20 cellular contexts compared by ENCODE assay signal in the genomic region with DNA sequence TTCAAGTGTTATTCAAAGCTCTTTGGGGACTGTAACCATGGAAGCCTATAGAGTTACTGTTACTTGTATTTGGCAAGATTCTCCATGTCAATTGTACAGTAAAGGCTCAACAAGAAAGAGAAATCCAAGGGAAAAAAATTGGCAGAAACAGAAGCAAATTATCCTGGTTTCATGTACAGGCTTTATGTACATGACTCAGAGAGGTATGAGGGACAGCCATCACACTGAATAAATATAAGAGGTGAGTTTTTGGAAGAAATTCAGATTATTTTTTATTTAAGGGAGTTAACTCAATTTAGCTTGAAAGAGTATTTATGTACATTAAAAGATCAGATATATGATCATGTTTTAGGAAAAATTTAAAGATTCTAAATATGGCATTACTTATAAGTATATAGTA.
"Had no signal": no experiment of that assay in that cellular context is flagged by ENCODE, and none has a peak within 500 bp of the region (broad histone marks: within the 10 kb centered on the region; RNA-seq: fewer than 3 reads in every experiment).

No MANE protein-coding gene starts in this region.

- H3K4me3 ChIP-seq: body of pancreas, left lung, ovary, psoas muscle, spleen, testis, upper lobe of left lung had no signal

- H3K27ac ChIP-seq: body of pancreas, left lung, ovary, psoas muscle, spleen, testis, upper lobe of left lung had no signal

- H3K36me3 ChIP-seq: left lung, ovary, spleen, upper lobe of left lung had no signal

- H3K9me3 ChIP-seq: body of pancreas, left lung, ovary, psoas muscle, testis, upper lobe of left lung had no signal

- H3K4me1 ChIP-seq: body of pancreas, left lung, psoas muscle, spleen, testis, upper lobe of left lung had no signal

- DNase-seq: activated CD4-positive, alpha-beta memory T cell treated with anti-CD3 and anti-CD28 coated beads, Interleukin-2, amount 10 ng/mL, durations not matched to agents 7 days and 5 days; activated CD4-positive, alpha-beta T cell treated with anti-CD3 and anti-CD28 coated beads for 48 hours; activated CD4-positive, CD25-positive, alpha-beta regulatory T cell; activated CD8-positive, alpha-beta memory T cell treated with anti-CD3 and anti-CD28 coated beads, Interleukin-2, amount 10 ng/mL, durations not matched to agents 7 days and 5 days; activated naive CD4-positive, alpha-beta T cell treated with anti-CD3 and anti-CD28 coated beads for 36 hours; activated T-cell treated with anti-CD3 and anti-CD28 coated beads, Interleukin-2, amount 50 U/mL, for 1 hour; body of pancreas; cortex of kidney; effector CD4-positive, alpha-beta T cell; left lung; naive thymus-derived CD4-positive, alpha-beta T cell; ovary; psoas muscle; right cardiac atrium; spleen; stimulated activated CD4-positive, alpha-beta T cell treated with anti-CD3 and anti-CD28 coated beads, Interleukin-4, amount 100 ng/mL, for 4 hours; T1000; testis; upper lobe of left lung had no signal

- H3K27me3 ChIP-seq: body of pancreas, ovary, spleen, testis, upper lobe of left lung had no signal

- ATAC-seq: activated CD8-positive, alpha-beta memory T cell treated with anti-CD3 and anti-CD28 coated beads, Interleukin-2, amount 10 ng/mL, durations not matched to agents 7 days and 5 days; body of pancreas; left lung; naive thymus-derived CD4-positive, alpha-beta T cell; psoas muscle; right cardiac atrium; stimulated activated memory B cell treated with anti-CD40 and anti-IgM and Interleukin-4, amounts not matched to agents 10 μg/mL and 1 μg/mL and 100 μg/mL, for 72 hours had no signal
